In genomic region chr7:79854621-79855020, GRCh38 we compare ENCODE assay signal across 20 cellular contexts.
"Had no signal": no experiment of that assay in that cellular context is flagged by ENCODE, and none has a peak within 500 bp of the region (broad histone marks: within the 10 kb centered on the region; RNA-seq: fewer than 3 reads in every experiment).

No MANE protein-coding gene starts in this region.

- H3K4me1 ChIP-seq: foreskin keratinocyte, lower lobe of right lung, right lobe of liver, transverse colon had no signal

- H3K27ac ChIP-seq: foreskin keratinocyte, lower lobe of right lung, right lobe of liver, transverse colon had no signal

- H3K27me3 ChIP-seq: right lobe of liver, transverse colon had no signal

- H3K36me3 ChIP-seq: lower lobe of right lung, right lobe of liver, transverse colon had no signal

- DNase-seq: activated B cell treated with CpG ODN at 0.5 μM for 24 hours; activated CD4-positive, alpha-beta memory T cell treated with anti-CD3 and anti-CD28 coated beads for 36 hours; activated CD4-positive, alpha-beta T cell treated with anti-CD3 and anti-CD28 coated beads for 4 hours; activated effector memory CD4-positive, alpha-beta T cell treated with Interleukin-2 at 50 U/mL for 16 hours; activated naive CD4-positive, alpha-beta T cell treated with anti-CD3 and anti-CD28 coated beads for 36 hours; activated T-cell treated with anti-CD3 and anti-CD28 coated beads, Interleukin-2, amount 50 U/mL, for 72 hours; anterior cingulate cortex; dermis blood vessel endothelial cell; effector CD8-positive, alpha-beta T cell; foreskin keratinocyte; lower lobe of right lung; mesendoderm; mucosa of descending colon; nephron progenitor cell; right lobe of liver; small intestine; stimulated activated CD4-positive, alpha-beta T cell treated with anti-CD3 and anti-CD28 coated beads, Interleukin-2, amount 100 ng/mL, for 24 hours; stimulated activated naive CD8-positive, alpha-beta T cell treated with anti-CD3 and anti-CD28 coated beads, Interleukin-15, amount 100 ng/mL, for 72 hours; T-helper 17 cell; transverse colon had no signal

- H3K9me3 ChIP-seq: lower lobe of right lung, mucosa of descending colon, right lobe of liver, transverse colon had no signal

- H3K4me3 ChIP-seq: lower lobe of right lung, mucosa of descending colon, right lobe of liver, transverse colon had no signal
